17 cellular contexts compared by ENCODE assay signal in the genomic region with DNA sequence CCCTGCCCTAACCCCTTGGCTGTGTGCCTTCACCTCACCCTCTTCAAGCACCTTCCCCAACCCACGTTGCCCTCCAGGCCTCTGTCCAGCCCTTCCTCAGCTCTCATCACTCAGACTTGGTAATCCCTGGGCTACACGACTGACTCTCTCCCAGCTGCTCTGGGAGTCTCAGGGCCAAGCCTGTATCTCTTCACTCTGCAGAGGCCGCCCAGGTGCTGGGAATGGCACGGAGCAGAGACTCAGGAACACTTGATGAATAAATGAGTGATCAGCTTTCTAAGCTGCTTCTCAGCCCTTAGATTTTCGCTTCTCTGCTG. TPM values are rescaled to one million over a fixed set of nuclear protein-coding genes. Genes with fewer than 3 reads are reported as not detected.
"Had no signal": no experiment of that assay in that cellular context is flagged by ENCODE, and none has a peak within 500 bp of the region (broad histone marks: within the 10 kb centered on the region; RNA-seq: fewer than 3 reads in every experiment).

No MANE protein-coding gene starts in this region.

- H3K9me3 ChIP-seq: lower lobe of right lung, psoas muscle, transverse colon had no signal

- H3K36me3 Mint-ChIP-seq: natural killer cell, T-cell had no signal

- H3K36me3 ChIP-seq: lower lobe of right lung, transverse colon had no signal

- H3K27ac ChIP-seq: coronary artery, lower lobe of right lung, psoas muscle, skin epidermis, transverse colon had no signal

- H3K27me3 Mint-ChIP-seq: stimulated activated naive CD8-positive, alpha-beta T cell treated with anti-CD3 and anti-CD28 coated beads, Interleukin-15, Interleukin-2, amounts not matched to agents 100 ng/mL and 50 ng/mL, for 24 hours had no signal

- ATAC-seq: activated CD8-positive, alpha-beta T cell treated with anti-CD3 and anti-CD28 coated beads, Interleukin-2, amount 10 ng/mL, durations not matched to agents 7 days and 5 days; lower lobe of right lung; natural killer cell; psoas muscle; right cardiac atrium; T-cell had no signal

- DNase-seq: activated CD4-positive, alpha-beta T cell treated with anti-CD3 and anti-CD28 coated beads, Interleukin-2, amount 10 ng/mL, durations not matched to agents 24 days and 14 days; activated CD8-positive, alpha-beta T cell treated with anti-CD3 and anti-CD28 coated beads, Interleukin-2, amount 10 ng/mL, durations not matched to agents 7 days and 5 days; activated naive CD4-positive, alpha-beta T cell treated with anti-CD3 and anti-CD28 coated beads for 36 hours; activated T-cell treated with anti-CD3 and anti-CD28 coated beads, Interleukin-2, amount 50 U/mL, for 24 hours; erythroblast; natural killer cell; T-cell; T1000; transverse colon had no signal

- H3K27ac Mint-ChIP-seq: activated CD4-positive, alpha-beta T cell treated with anti-CD3 and anti-CD28 coated beads, Interleukin-2, amount 10 ng/mL, durations not matched to agents 24 days and 14 days; activated CD8-positive, alpha-beta T cell treated with anti-CD3 and anti-CD28 coated beads, Interleukin-2, amount 10 ng/mL, durations not matched to agents 7 days and 5 days; activated naive CD4-positive, alpha-beta T cell treated with anti-CD3 and anti-CD28 coated beads for 36 hours; activated T-cell treated with anti-CD3 and anti-CD28 coated beads, Interleukin-2, amount 50 U/mL, for 24 hours; activated T-helper 2 cell treated with anti-CD3 and anti-CD28 coated beads, Interferon-gamma antibody, Interleukin-2, Interleukin-4, amounts not matched to agents 10 μg/mL and 5 μg/mL and 100 μg/mL, durations not matched to agents 14 hours and 24 hours and 36 hours; natural killer cell; stimulated activated naive CD8-positive, alpha-beta T cell treated with anti-CD3 and anti-CD28 coated beads, Interleukin-15, Interleukin-2, amounts not matched to agents 100 ng/mL and 50 ng/mL, for 24 hours; T-cell had no signal

- H3K4me3 ChIP-seq: coronary artery, lower lobe of right lung, psoas muscle, skin epidermis, transverse colon had no signal

- H3K4me1 ChIP-seq: lower lobe of right lung, psoas muscle had no signal

- H3K9me3 Mint-ChIP-seq: activated CD4-positive, alpha-beta T cell treated with anti-CD3 and anti-CD28 coated beads, Interleukin-2, amount 10 ng/mL, durations not matched to agents 24 days and 14 days; activated naive CD4-positive, alpha-beta T cell treated with anti-CD3 and anti-CD28 coated beads for 36 hours; activated T-cell treated with anti-CD3 and anti-CD28 coated beads, Interleukin-2, amount 50 U/mL, for 24 hours; activated T-helper 2 cell treated with anti-CD3 and anti-CD28 coated beads, Interferon-gamma antibody, Interleukin-2, Interleukin-4, amounts not matched to agents 10 μg/mL and 5 μg/mL and 100 μg/mL, durations not matched to agents 14 hours and 24 hours and 36 hours; central memory CD8-positive, alpha-beta T cell; natural killer cell; stimulated activated naive CD8-positive, alpha-beta T cell treated with anti-CD3 and anti-CD28 coated beads, Interleukin-15, Interleukin-2, amounts not matched to agents 100 ng/mL and 50 ng/mL, for 24 hours; T-cell had no signal

- H3K4me3 Mint-ChIP-seq: activated CD4-positive, alpha-beta T cell treated with anti-CD3 and anti-CD28 coated beads, Interleukin-2, amount 10 ng/mL, durations not matched to agents 24 days and 14 days; activated CD8-positive, alpha-beta T cell treated with anti-CD3 and anti-CD28 coated beads, Interleukin-2, amount 10 ng/mL, durations not matched to agents 7 days and 5 days; activated naive CD4-positive, alpha-beta T cell treated with anti-CD3 and anti-CD28 coated beads for 36 hours; activated T-cell treated with anti-CD3 and anti-CD28 coated beads, Interleukin-2, amount 50 U/mL, for 24 hours; central memory CD8-positive, alpha-beta T cell; natural killer cell; stimulated activated naive CD8-positive, alpha-beta T cell treated with anti-CD3 and anti-CD28 coated beads, Interleukin-15, Interleukin-2, amounts not matched to agents 100 ng/mL and 50 ng/mL, for 24 hours; T-cell had no signal

- H3K27me3 ChIP-seq: transverse colon had no signal

RNA-seq across cellular contexts. Expression of gene CYP46A1, which starts 15.1 kb away (rescaled TPM):
- total RNA-seq: activated CD8-positive, alpha-beta T cell treated with anti-CD3 and anti-CD28 coated beads, Interleukin-2, amount 10 ng/mL, durations not matched to agents 7 days and 5 days; activated T-helper 2 cell treated with anti-CD3 and anti-CD28 coated beads, Interferon-gamma antibody, Interleukin-2, Interleukin-4, amounts not matched to agents 10 μg/mL and 5 μg/mL and 100 μg/mL, durations not matched to agents 14 hours and 24 hours and 36 hours had no signal

RNA-seq across cellular contexts. Expression of gene HHIPL1, which starts 24.0 kb away (rescaled TPM):
- total RNA-seq: activated CD4-positive, alpha-beta T cell treated with anti-CD3 and anti-CD28 coated beads, Interleukin-2, amount 10 ng/mL, durations not matched to agents 24 days and 14 days; activated CD8-positive, alpha-beta T cell treated with anti-CD3 and anti-CD28 coated beads, Interleukin-2, amount 10 ng/mL, durations not matched to agents 7 days and 5 days; activated T-helper 2 cell treated with anti-CD3 and anti-CD28 coated beads, Interferon-gamma antibody, Interleukin-2, Interleukin-4, amounts not matched to agents 10 μg/mL and 5 μg/mL and 100 μg/mL, durations not matched to agents 14 hours and 24 hours and 36 hours; natural killer cell had no signal
